Comparison of ENCODE assay signal across 8 cellular contexts in genomic region chr10:134205-134742, GRCh38. TPM values are rescaled to one million over a fixed set of nuclear protein-coding genes. Genes with fewer than 3 reads are reported as not detected.
DNase-seq lines count a peak whose midpoint lies in the region; ATAC-seq, FAIRE-seq and TF ChIP-seq lines count a peak whose summit lies in the region.

No MANE protein-coding gene starts in this region.

- no peaks in the 10 kb centered on the region for H3K9me3 ChIP-seq in K562 (replicated peaks; ENCODE audit: control insufficient read depth, insufficient read depth, low read depth, low read length)

- peaks cover 36% of the 10 kb centered on the region for H3K4me1 Mint-ChIP-seq in stimulated activated naive CD8-positive, alpha-beta T cell treated with anti-CD3 and anti-CD28 coated beads, Interleukin-15, Interleukin-2, amounts not matched to agents 100 ng/mL and 50 ng/mL, for 24 hours (ENCODE audit: low read depth)

- no peak for TF ChIP-seq POLR2A in K562 (conservative IDR thresholded peaks at IDR 0.05)

- H3K36me3 ChIP-seq in K562 (ENCODE audit: control insufficient read depth, insufficient read depth, low read length): no peaks in the 10 kb centered on the region

- FAIRE-seq in K562 (lab: Jason Lieb, UNC): peak; percentile 70
- no peak for FAIRE-seq in frontal cortex (lab: Jason Lieb, UNC)

- H3K4me3 ChIP-seq in K562: peak overlapping the region; percentile 64

- peak overlapping the region; percentile 81 to 94; a peak in 3 of 4 replicates for H3K9ac ChIP-seq in K562 (ENCODE audit: insufficient read depth in 1 of 2, low read depth in 2 of 2, low read length in 2 of 2)

- H3K27ac ChIP-seq in 22Rv1 (peak overlapping the region; percentile 83), K562 (ENCODE audit: extremely low read depth, low read depth, low read length) (no peak overlapping the region; the same call in 2 of the 3 replicates)

- POLR2A ChIA-PET in K562 (lab: Yijun Ruan, JAX): interaction anchor here (1.0 kb wide), 1 partner anchor 9 kb away, joined by 3 read pairs; no protein-coding TSS in a partner anchor

- H3K36me3 Mint-ChIP-seq in stimulated activated naive CD8-positive, alpha-beta T cell treated with anti-CD3 and anti-CD28 coated beads, Interleukin-15, Interleukin-2, amounts not matched to agents 100 ng/mL and 50 ng/mL, for 24 hours (ENCODE audit: low read depth): no peaks in the 10 kb centered on the region

- in situ Hi-C loops in K562 (cut with MboI): no loop called here

- TF ChIP-seq EP300 in K562 (IDR thresholded peaks at IDR 0.05; ENCODE audit: low read length): no peak

- H3K4me2 ChIP-seq in K562 (ENCODE audit: insufficient read depth, low read length): peak overlapping the region; percentile 80

- whole genome bisulfite sequencing in K562 (ENCODE audit: insufficient coverage, low coverage, missing lambda C conversion rate): 10% methylated on average over 26 of the region's 26 CpGs

- H3K27me3 ChIP-seq in K562 (ENCODE audit: control insufficient read depth in 2 of 2, insufficient read depth in 2 of 2, low read length in 2 of 2): peaks cover 22 to 30% of the 10 kb centered on the region in 2 experiments

- no peaks in the 10 kb centered on the region for H3K9me1 ChIP-seq in K562 (ENCODE audit: control insufficient read depth, insufficient read depth, low read length)

- DNase-seq in GM10266 (ENCODE audit: extremely low spot score) (peak; percentile 45), NCI-H345 (lab: John Stamatoyannopoulos, UW) (peak; percentile 46), K562 (ENCODE audit: extremely low read depth in 1 of 4, low spot score in 3 of 4) (no peak), kidney tubule cell (ENCODE audit: low spot score) (peak; percentile 37), frontal cortex (ENCODE audit: low spot score in 2 of 2) (no peak)

- H3K4me3 Mint-ChIP-seq in stimulated activated naive CD8-positive, alpha-beta T cell treated with anti-CD3 and anti-CD28 coated beads, Interleukin-15, Interleukin-2, amounts not matched to agents 100 ng/mL and 50 ng/mL, for 24 hours: peak overlapping the region; percentile 91

- CTCF ChIA-PET in K562 (lab: Yijun Ruan, JAX; ENCODE audit: low intra/inter-chr PET ratio): no interaction called here

- no peak for TF ChIP-seq RAD21 in K562 (CRISPR knock-in tag; conservative IDR thresholded peaks at IDR 0.05 in 1 of 2, IDR thresholded peaks at IDR 0.05 in 1 of 2)

- H3K4me1 ChIP-seq in K562 (replicated peaks in 1 of 2; ENCODE audit: control insufficient read depth in 2 of 2, insufficient read depth in 2 of 2, low read length in 2 of 2): peaks cover 6 to 18% of the 10 kb centered on the region in 2 experiments; a peak in 4 of 5 replicates

- no peak for TF ChIP-seq CTCF in 22Rv1 (IDR thresholded peaks at IDR 0.05)
- TF ChIP-seq CTCF in GM10266 (IDR thresholded peaks at IDR 0.05; ENCODE audit: control insufficient read depth, insufficient read depth, low read depth, missing control alignments): no peak
- TF ChIP-seq CTCF in K562 (IDR thresholded peaks at IDR 0.05 in 2 of 3, conservative IDR thresholded peaks at IDR 0.05 in 1 of 3; ENCODE audit: insufficient read depth in 2 of 3, low read depth in 1 of 3, low read length in 3 of 3): no peak

- H3K9me3 Mint-ChIP-seq in stimulated activated naive CD8-positive, alpha-beta T cell treated with anti-CD3 and anti-CD28 coated beads, Interleukin-15, Interleukin-2, amounts not matched to agents 100 ng/mL and 50 ng/mL, for 24 hours: no peaks in the 10 kb centered on the region

- no TSS peak for BruUV-seq in K562 (replicated peaks; lab: Mats Ljungman, UMichigan)

- peaks cover 6% of the 10 kb centered on the region; the same call in 1 of the 2 replicates for H4K20me1 ChIP-seq in K562 (replicated peaks; ENCODE audit: control insufficient read depth, insufficient read depth, low read length)

- H3K27ac Mint-ChIP-seq in stimulated activated naive CD8-positive, alpha-beta T cell treated with anti-CD3 and anti-CD28 coated beads, Interleukin-15, Interleukin-2, amounts not matched to agents 100 ng/mL and 50 ng/mL, for 24 hours: peak overlapping the region; percentile 94

- intact Hi-C loops in K562 (cut with micrococcal nuclease): no loop called here

- peak overlapping the region; percentile 92 for H2AFZ ChIP-seq in K562 (ENCODE audit: low read depth, low read length)

- H3K27me3 Mint-ChIP-seq in stimulated activated naive CD8-positive, alpha-beta T cell treated with anti-CD3 and anti-CD28 coated beads, Interleukin-15, Interleukin-2, amounts not matched to agents 100 ng/mL and 50 ng/mL, for 24 hours: no peaks in the 10 kb centered on the region

- H3K79me2 ChIP-seq in K562 (ENCODE audit: control insufficient read depth, insufficient read depth, low read length): peaks cover 32% of the 10 kb centered on the region

- ATAC-seq in HG02759 (IDR thresholded peaks at IDR 0.05; ENCODE audit: unreplicated experiment): peak; percentile 24
- peak; percentile 8; the same call in 2 of the 3 replicates for ATAC-seq in K562

TF ChIP-seq in K562, 482 proteins besides CTCF, POLR2A, EP300 and RAD21 (continues in another document):
- TF ChIP-seq HDGF (IDR thresholded peaks at IDR 0.05) (no peak), FIP1L1 (IDR thresholded peaks at IDR 0.05; ENCODE audit: low read depth, low read length, poor library complexity, severe bottlenecking) (no peak), ZBED1 (IDR thresholded peaks at IDR 0.05) (no peak), TBP (optimal IDR thresholded peaks at IDR 0.05; ENCODE audit: low read depth, low read length) (peak; percentile 12), RREB1 (CRISPR knock-in tag; IDR thresholded peaks at IDR 0.05) (no peak), DDX20 (tag; IDR thresholded peaks at IDR 0.05; ENCODE audit: low read depth) (no peak)

RNA-seq across cellular contexts. Expression of gene ZMYND11, which starts 1.0 kb away (rescaled TPM):
- 2.8 and 9.9 TPM in 2 replicates for total RNA-seq in K562 (2011; cell fraction: chromatin; rRNA removed; ENCODE audit: low replicate concordance)
- total RNA-seq in K562 (2011; cell fraction: nucleolus; rRNA removed): 2.5 and 3.2 TPM in 2 replicates
- 2.3 and 4.0 TPM in 2 replicates for total RNA-seq in K562 (2011; cell fraction: nucleoplasm; rRNA removed)
- 7.7 and 8.6 TPM in 2 replicates for total RNA-seq in K562 (2014; rRNA removed)
- total RNA-seq in K562 (2014; rRNA removed; fragmentation: Illumina TruSeq; extraction: Trizol): 12.0 and 14.3 TPM in 2 replicates
- 11.6 and 13.8 TPM in 2 replicates for total RNA-seq in K562 (2015; rRNA removed; fragmentation: Illumina TruSeq; extraction: Trizol)
- total RNA-seq in K562 (2021): 9.8 and 9.9 TPM in 2 replicates
- 7.6 and 8.8 TPM in 2 replicates for polyA plus RNA-seq in K562 (2011; rRNA removed)
- 1.3 and 2.5 TPM in 2 replicates for polyA plus RNA-seq in K562 (2011; cell fraction: cytosol; rRNA removed)
- 8.6 and 11.3 TPM in 2 replicates for polyA plus RNA-seq in K562 (2011; cell fraction: nucleus; rRNA removed)
- polyA plus RNA-seq in K562 (2012): 7.4 and 9.2 TPM in 2 replicates
- polyA plus RNA-seq in K562 (2014; fragmentation: Illumina TruSeq; extraction: Trizol): 9.5 and 11.8 TPM in 2 replicates
- polyA plus RNA-seq in K562 (2014; fragmentation: Nextera tagmentation; extraction: Ambion mirVana): 1 to 10 TPM; 2.7 to 4.8 TPM
- 7.1 and 8.6 TPM in 2 replicates for polyA plus RNA-seq in K562 (2014; rRNA removed)
- 14.2 and 16.1 TPM in 2 replicates for polyA minus RNA-seq in K562 (2011; rRNA and poly(A)+ RNA removed)
- polyA minus RNA-seq in K562 (2011; cell fraction: cytosol; rRNA and poly(A)+ RNA removed): 4.1 and 6.2 TPM in 2 replicates
- 2.7 and 5.1 TPM in 2 replicates for polyA minus RNA-seq in K562 (2011; cell fraction: nucleus; rRNA and poly(A)+ RNA removed)
- total RNA-seq in frontal cortex: 179 TPM

Comparison
In these comparisons a context has a peak if more than half of its experiments do, and no peak if none do; other contexts are left out.
1. DNase-seq: peak in GM10266 (single experiment), NCI-H345 (single experiment) and kidney tubule cell (single experiment); none in K562 (0 of 4) and frontal cortex (0 of 2).
2. RNA of gene ZMYND11, which starts 1.0 kb away (total RNA-seq): 179 TPM in frontal cortex (single experiment); 2.3 to 14.3 TPM in K562; every median in the first group is over 10 times any median in the second.